In the genomic region with DNA sequence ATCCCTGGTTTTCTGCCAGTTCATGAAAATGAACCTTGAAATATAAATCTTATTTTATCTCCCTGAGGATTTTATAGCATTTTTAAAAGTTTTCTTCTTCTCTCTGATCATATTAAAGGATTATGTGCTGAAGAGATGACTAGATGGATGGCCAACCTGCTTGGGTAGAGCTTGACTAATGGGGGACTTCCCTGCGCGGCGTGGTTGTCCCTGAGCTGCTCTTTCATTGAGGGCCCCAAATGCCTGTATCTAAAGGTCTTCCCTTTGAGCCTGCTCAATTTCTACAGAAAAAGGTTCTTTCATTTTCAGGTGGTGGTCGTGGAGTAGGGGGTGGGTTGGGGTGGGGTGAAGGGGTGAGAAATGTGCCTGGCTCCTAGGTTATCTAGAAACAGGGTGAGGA, we compare ENCODE assay signal across 23 cellular contexts. TPM values are rescaled to one million over a fixed set of nuclear protein-coding genes. Genes with fewer than 3 reads are reported as not detected.
A peak's percentile ranks its signal among the peaks of the same experiment; 100 is the strongest.
DNase-seq lines count a peak whose midpoint lies in the region; ATAC-seq lines count a peak whose summit lies in the region.
"Had no signal": no experiment of that assay in that cellular context is flagged by ENCODE, and none has a peak within 500 bp of the region (broad histone marks: within the 10 kb centered on the region; RNA-seq: fewer than 3 reads in every experiment).

No MANE protein-coding gene starts in this region.

- peak; percentile 57 for ATAC-seq in activated naive CD8-positive, alpha-beta T cell treated with anti-CD3 and anti-CD28 coated beads, Interleukin-2, amount 50 U/mL, for 24 hours
- peak; percentile 70 for ATAC-seq in stimulated activated naive CD8-positive, alpha-beta T cell treated with anti-CD3 and anti-CD28 coated beads, Interleukin-15, amount 100 ng/mL, for 72 hours
- ATAC-seq in HG02798 (IDR thresholded peaks at IDR 0.05; ENCODE audit: poor library complexity, unreplicated experiment): no peak
- ATAC-seq: PC-3 had no signal

- H3K36me3 Mint-ChIP-seq in activated CD4-positive, alpha-beta T cell treated with anti-CD3 and anti-CD28 coated beads, Interleukin-2, amount 10 ng/mL, durations not matched to agents 24 days and 14 days (ENCODE audit: low read depth): no peaks in the 10 kb centered on the region
- H3K36me3 Mint-ChIP-seq in activated naive CD8-positive, alpha-beta T cell treated with anti-CD3 and anti-CD28 coated beads, Interleukin-2, amount 50 U/mL, for 24 hours (ENCODE audit: low read depth): no peaks in the 10 kb centered on the region
- H3K36me3 Mint-ChIP-seq: CD4-positive, CD25-positive, alpha-beta regulatory T cell had no signal

- H3K4me1 Mint-ChIP-seq in activated CD4-positive, alpha-beta T cell treated with anti-CD3 and anti-CD28 coated beads, Interleukin-2, amount 10 ng/mL, durations not matched to agents 24 days and 14 days: peaks cover 22% of the 10 kb centered on the region
- peaks cover 42% of the 10 kb centered on the region for H3K4me1 Mint-ChIP-seq in activated naive CD8-positive, alpha-beta T cell treated with anti-CD3 and anti-CD28 coated beads, Interleukin-2, amount 50 U/mL, for 24 hours
- H3K4me1 Mint-ChIP-seq in stimulated activated naive CD8-positive, alpha-beta T cell treated with anti-CD3 and anti-CD28 coated beads, Interleukin-15, amount 100 ng/mL, for 72 hours: peaks cover 44% of the 10 kb centered on the region

- H3K4me3 Mint-ChIP-seq in activated CD4-positive, alpha-beta T cell treated with anti-CD3 and anti-CD28 coated beads, Interleukin-2, amount 10 ng/mL, durations not matched to agents 24 days and 14 days: no peak overlapping the region
- H3K4me3 Mint-ChIP-seq in activated naive CD8-positive, alpha-beta T cell treated with anti-CD3 and anti-CD28 coated beads, Interleukin-2, amount 50 U/mL, for 24 hours: peak overlapping the region; percentile 15
- no peak overlapping the region for H3K4me3 Mint-ChIP-seq in stimulated activated naive CD8-positive, alpha-beta T cell treated with anti-CD3 and anti-CD28 coated beads, Interleukin-15, amount 100 ng/mL, for 72 hours
- H3K4me3 Mint-ChIP-seq: CD4-positive, CD25-positive, alpha-beta regulatory T cell had no signal

- H3K9me3 Mint-ChIP-seq in activated CD4-positive, alpha-beta T cell treated with anti-CD3 and anti-CD28 coated beads, Interleukin-2, amount 10 ng/mL, durations not matched to agents 24 days and 14 days: no peaks in the 10 kb centered on the region
- no peaks in the 10 kb centered on the region for H3K9me3 Mint-ChIP-seq in activated naive CD8-positive, alpha-beta T cell treated with anti-CD3 and anti-CD28 coated beads, Interleukin-2, amount 50 U/mL, for 24 hours
- no peaks in the 10 kb centered on the region for H3K9me3 Mint-ChIP-seq in stimulated activated naive CD8-positive, alpha-beta T cell treated with anti-CD3 and anti-CD28 coated beads, Interleukin-15, amount 100 ng/mL, for 72 hours
- H3K9me3 Mint-ChIP-seq: CD4-positive, CD25-positive, alpha-beta regulatory T cell had no signal

- H3K27ac Mint-ChIP-seq in activated CD4-positive, alpha-beta T cell treated with anti-CD3 and anti-CD28 coated beads, Interleukin-2, amount 10 ng/mL, durations not matched to agents 24 days and 14 days: peak overlapping the region; percentile 49
- H3K27ac Mint-ChIP-seq in activated naive CD8-positive, alpha-beta T cell treated with anti-CD3 and anti-CD28 coated beads, Interleukin-2, amount 50 U/mL, for 24 hours: no peak overlapping the region
- peak overlapping the region in 1 of 2 donors; percentile 54 for H3K27ac Mint-ChIP-seq in stimulated activated naive CD8-positive, alpha-beta T cell treated with anti-CD3 and anti-CD28 coated beads, Interleukin-15, amount 100 ng/mL, for 72 hours

- intact Hi-C loops in activated CD4-positive, alpha-beta T cell treated with anti-CD3 and anti-CD28 coated beads, Interleukin-2, amount 10 ng/mL, durations not matched to agents 24 days and 14 days (cut with micrococcal nuclease): no loop called here

- DNase-seq in activated CD4-positive, alpha-beta T cell treated with anti-CD3 and anti-CD28 coated beads, Interleukin-2, amount 10 ng/mL, durations not matched to agents 24 days and 14 days: no peak
- DNase-seq in activated CD4-positive, alpha-beta T cell treated with anti-CD3 and anti-CD28 coated beads, Interleukin-2, amount 50 U/mL, for 4 hours: no peak
- DNase-seq in stimulated activated CD4-positive, alpha-beta T cell treated with anti-CD3 and anti-CD28 coated beads, Interleukin-15, amount 100 ng/mL, for 24 hours: peak; percentile 32
- DNase-seq in stimulated activated CD4-positive, alpha-beta T cell treated with anti-CD3 and anti-CD28 coated beads, Interleukin-4, amount 100 ng/mL, for 4 hours: no peak
- DNase-seq in activated naive CD8-positive, alpha-beta T cell treated with anti-CD3 and anti-CD28 coated beads, Interleukin-2, amount 50 U/mL, for 24 hours: peak; percentile 54
- DNase-seq in stimulated activated naive CD8-positive, alpha-beta T cell treated with anti-CD3 and anti-CD28 coated beads, Interleukin-15, amount 100 ng/mL, for 72 hours: peak; percentile 33 to 41
- no peak for DNase-seq in middle frontal gyrus (ENCODE audit: extremely low spot score, low spot score)
- DNase-seq: BE2C; CD4-positive, CD25-positive, alpha-beta regulatory T cell; COR-L47; DMS153; GDM1; HCEC 1CT; MG63; NCI-H1048; NCI-H1436; NCI-H1930; NCI-H226; NCI-H524; NCI-H82; PC-3; RPMI8226 had no signal

- peaks cover 9% of the 10 kb centered on the region for H3K27me3 Mint-ChIP-seq in activated CD4-positive, alpha-beta T cell treated with anti-CD3 and anti-CD28 coated beads, Interleukin-2, amount 10 ng/mL, durations not matched to agents 24 days and 14 days
- H3K27me3 Mint-ChIP-seq in activated naive CD8-positive, alpha-beta T cell treated with anti-CD3 and anti-CD28 coated beads, Interleukin-2, amount 50 U/mL, for 24 hours: peaks cover 2% of the 10 kb centered on the region
- no peaks in the 10 kb centered on the region for H3K27me3 Mint-ChIP-seq in stimulated activated naive CD8-positive, alpha-beta T cell treated with anti-CD3 and anti-CD28 coated beads, Interleukin-15, amount 100 ng/mL, for 72 hours

RNA-seq across cellular contexts. Expression of gene CDKN2AIPNL, which starts 20.5 kb away (rescaled TPM):
- total RNA-seq in activated CD4-positive, alpha-beta T cell treated with anti-CD3 and anti-CD28 coated beads, Interleukin-2, amount 10 ng/mL, durations not matched to agents 24 days and 14 days: 32.0 and 34.3 TPM in 2 replicates

Comparison
In these comparisons a context has a peak if more than half of its experiments do, and no peak if none do; other contexts are left out.
1. DNase-seq: peak in stimulated activated CD4-positive, alpha-beta T cell treated with anti-CD3 and anti-CD28 coated beads, Interleukin-15, amount 100 ng/mL, for 24 hours (single experiment), activated naive CD8-positive, alpha-beta T cell treated with anti-CD3 and anti-CD28 coated beads, Interleukin-2, amount 50 U/mL, for 24 hours (single experiment) and stimulated activated naive CD8-positive, alpha-beta T cell treated with anti-CD3 and anti-CD28 coated beads, Interleukin-15, amount 100 ng/mL, for 72 hours (2 of 2); none in activated CD4-positive, alpha-beta T cell treated with anti-CD3 and anti-CD28 coated beads, Interleukin-2, amount 10 ng/mL, durations not matched to agents 24 days and 14 days (single experiment), activated CD4-positive, alpha-beta T cell treated with anti-CD3 and anti-CD28 coated beads, Interleukin-2, amount 50 U/mL, for 4 hours (0 of 2), stimulated activated CD4-positive, alpha-beta T cell treated with anti-CD3 and anti-CD28 coated beads, Interleukin-4, amount 100 ng/mL, for 4 hours (0 of 2) and middle frontal gyrus (single experiment).